ENCODE assay signal across 21 cellular contexts in genomic region chr6:16751251-16751946, GRCh38. TPM values are rescaled to one million over a fixed set of nuclear protein-coding genes. Genes with fewer than 3 reads are reported as not detected.
DNase-seq lines count a peak whose midpoint lies in the region; ATAC-seq, FAIRE-seq and TF ChIP-seq lines count a peak whose summit lies in the region.
"Had no signal": no experiment of that assay in that cellular context is flagged by ENCODE, and none has a peak within 500 bp of the region (broad histone marks: within the 10 kb centered on the region; RNA-seq: fewer than 3 reads in every experiment).

No MANE protein-coding gene starts in this region.

- BruUV-seq in HepG2 (replicated peaks; lab: Mats Ljungman, UMichigan) (no TSS peak), Panc1 (replicated peaks; lab: Mats Ljungman, UMichigan) (no TSS peak)

- peak overlapping the region; percentile 10; the same call in 1 of the 2 replicates for H3K4me2 ChIP-seq in HepG2 (ENCODE audit: low read depth, low read length)

- in situ Hi-C loops in HepG2 (cut with HindIII; ENCODE audit: extremely low pct_ligation_motif_present, low pct_unique_long_range_greater_than_20kb) = no loop called here
- in situ Hi-C loops in Panc1 (cut with HindIII; ENCODE audit: low pct_unique_long_range_greater_than_20kb, low sequenced_read_pairs) = no loop called here
- in situ Hi-C loops in HAP-1 (cut with MboI; ENCODE audit: low sequenced_read_pairs) = no loop called here

- H3K79me2 ChIP-seq in HepG2 (ENCODE audit: insufficient read depth, low read length) = peaks cover 94% of the 10 kb centered on the region

- TF ChIP-seq CTCF in HepG2 (CRISPR knock-in tag; IDR thresholded peaks at IDR 0.05) (no peak), right lobe of liver (IDR thresholded peaks at IDR 0.05) (no peak), Panc1 (IDR thresholded peaks at IDR 0.05) (no peak), fibroblast of mammary gland (conservative IDR thresholded peaks at IDR 0.05; ENCODE audit: control insufficient read depth, insufficient read depth, low read depth, low read length) (no peak)

- H4K20me1 ChIP-seq in HepG2 (ENCODE audit: insufficient read depth, low read length) = peaks cover 22% of the 10 kb centered on the region

- H3K36me3 ChIP-seq in HepG2 (replicated peaks in 1 of 2; ENCODE audit: control insufficient read depth in 1 of 2, insufficient read depth in 2 of 2, low read length in 2 of 2) (peaks cover 8 to 40% of the 10 kb centered on the region in 2 experiments), right lobe of liver (no peaks in the 10 kb centered on the region), Panc1 (ENCODE audit: control insufficient read depth, insufficient read depth, low read length) (peaks cover 6% of the 10 kb centered on the region; the same call in 1 of the 2 replicates), HAP-1 (replicated peaks) (no peaks in the 10 kb centered on the region)
- H3K36me3 ChIP-seq: adrenal gland, uterus had no signal

- no peak for ATAC-seq in HepG2
- ATAC-seq in right lobe of liver = no peak
- peak; percentile 50; the same call in 1 of the 2 replicates for ATAC-seq in Panc1
- ATAC-seq: activated T-cell treated with anti-CD3 and anti-CD28 coated beads, Interleukin-2, amount 50 U/mL, for 72 hours; stimulated activated naive CD8-positive, alpha-beta T cell treated with anti-CD3 and anti-CD28 coated beads, Interleukin-15, amount 100 ng/mL, for 72 hours had no signal

- H2AFZ ChIP-seq in HepG2 (ENCODE audit: low read length) = no peak overlapping the region

- TF ChIP-seq EP300 in HepG2 (IDR thresholded peaks at IDR 0.05; ENCODE audit: low read depth in 2 of 2, low read length in 2 of 2) (no peak), HepG2 (CRISPR knock-in tag; IDR thresholded peaks at IDR 0.05; ENCODE audit: borderline replicate concordance) (no peak)

- TF ChIP-seq RAD21 in HepG2 (CRISPR knock-in tag; IDR thresholded peaks at IDR 0.05) = no peak

- H3K4me3 ChIP-seq in HepG2 (replicated peaks in 1 of 3; ENCODE audit: insufficient read depth in 1 of 3, low read depth in 2 of 3, low read length in 3 of 3) (no peak overlapping the region), right lobe of liver (no peak overlapping the region), Panc1 (ENCODE audit: low read depth in 2 of 2, low read length in 2 of 2) (no peak overlapping the region), fibroblast of mammary gland (ENCODE audit: control insufficient read depth, low read depth, low read length) (no peak overlapping the region), HAP-1 (no peak overlapping the region)
- H3K4me3 ChIP-seq: adrenal gland, esophagus squamous epithelium, uterus had no signal

- intact Hi-C loops in HepG2 (cut with micrococcal nuclease; ENCODE audit: unreplicated experiment) = no loop called here
- intact Hi-C loops in right lobe of liver (cut with DNase I) = loop anchor here in 1 of 2 donors (10.0 kb wide), 1 partner anchor 167 kb away; no protein-coding TSS in a partner anchor
- intact Hi-C loops in Panc1 (cut with micrococcal nuclease; ENCODE audit: unreplicated experiment) = no loop called here

- H3K4me1 ChIP-seq in HepG2 (ENCODE audit: insufficient read depth, low read length) (peaks cover 98% of the 10 kb centered on the region), right lobe of liver (peaks cover 0 to 28% (median 5%) of the 10 kb centered on the region in 4 donors), Panc1 (ENCODE audit: control insufficient read depth, insufficient read depth, low read length) (peaks cover 91% of the 10 kb centered on the region), HAP-1 (peaks cover 2% of the 10 kb centered on the region)

- no peak overlapping the region for H3K9ac ChIP-seq in HepG2 (ENCODE audit: insufficient read depth, low read depth, low read length)

- H3K27ac ChIP-seq in HepG2 (ENCODE audit: extremely low read length, insufficient read depth, low read length) (peak overlapping the region; percentile 45), right lobe of liver (no peak overlapping the region), Panc1 (ENCODE audit: low read length) (peak overlapping the region; percentile 93)
- H3K27ac ChIP-seq: adrenal gland, uterus had no signal

- TF ChIP-seq POLR2A in HepG2 (IDR thresholded peaks at IDR 0.05; ENCODE audit: insufficient read depth in 1 of 2, low read depth in 2 of 2, low read length in 2 of 2) (no peak), right lobe of liver (IDR thresholded peaks at IDR 0.05) (no peak)

- CTCF ChIA-PET in HepG2 (lab: Yijun Ruan, JAX; ENCODE audit: low intra/inter-chr PET ratio, low total read pairs) = no interaction called here
- CTCF ChIA-PET in Panc1 (lab: Charles Lee) = interaction anchor here (0.6 kb wide), 1 partner anchor 237 kb away, joined by 4 read pairs; no protein-coding TSS in a partner anchor

- DNase-seq in HepG2 (ENCODE audit: low spot score) = no peak
- no peak for DNase-seq in right lobe of liver
- DNase-seq in Panc1 (ENCODE audit: low read depth, low spot score) = no peak
- peak; percentile 68 for DNase-seq in fibroblast of mammary gland (ENCODE audit: low read depth)
- DNase-seq in stimulated activated CD4-positive, alpha-beta T cell treated with anti-CD3 and anti-CD28 coated beads, Interleukin-1b, Interleukin-23, amount 100 ng/mL, for 48 hours = no peak
- no peak for DNase-seq in HAP-1 (ENCODE audit: low spot score in 2 of 2)
- DNase-seq in GM19240 (ENCODE audit: insufficient read length, low spot score) = no peak
- DNase-seq in activated CD4-positive, alpha-beta T cell treated with anti-CD3 and anti-CD28 coated beads for 48 hours = no peak
- DNase-seq: ACHN; activated CD4-positive, alpha-beta T cell treated with anti-CD3 and anti-CD28 coated beads, Interleukin-2, amount 50 U/mL, for 1 hour; activated T-cell treated with anti-CD3 and anti-CD28 coated beads, Interleukin-2, amount 50 U/mL, for 72 hours; adrenal gland; Calu3; cortex of kidney; esophagus squamous epithelium; KG1; NCI-H146; NCI-H524 treated with DMSO at 0.1 percent for 48 hours; stimulated activated naive CD8-positive, alpha-beta T cell treated with anti-CD3 and anti-CD28 coated beads, Interleukin-15, amount 100 ng/mL, for 72 hours; T1000; uterus had no signal

- no peaks in the 10 kb centered on the region for H3K9me3 ChIP-seq in HepG2 (ENCODE audit: low read length)
- no peaks in the 10 kb centered on the region for H3K9me3 ChIP-seq in right lobe of liver
- H3K9me3 ChIP-seq in Panc1 (ENCODE audit: control insufficient read depth, insufficient read depth, low read depth, low read length) = no peaks in the 10 kb centered on the region
- H3K9me3 ChIP-seq in HAP-1 = no peaks in the 10 kb centered on the region
- H3K9me3 ChIP-seq: adrenal gland, esophagus squamous epithelium, uterus had no signal

- H3K27me3 ChIP-seq in HepG2 (ENCODE audit: control insufficient read depth in 1 of 2, insufficient read depth in 2 of 2, low read length in 2 of 2) (no peaks in the 10 kb centered on the region), right lobe of liver (no peaks in the 10 kb centered on the region), Panc1 (ENCODE audit: control insufficient read depth, insufficient read depth, low read length) (no peaks in the 10 kb centered on the region), HAP-1 (ENCODE audit: low read depth) (no peaks in the 10 kb centered on the region)
- H3K27me3 ChIP-seq: adrenal gland, esophagus squamous epithelium, uterus had no signal

- FAIRE-seq in HepG2 (lab: Jason Lieb, UNC) = no peak

- WGBS in HepG2 (ENCODE audit: low lambda C conversion rate) = 51% methylated on average over 2 of the region's 2 CpGs
- WGBS in right lobe of liver (ENCODE audit: insufficient coverage, low coverage, low lambda C conversion rate, missing lambda C conversion rate) = 53% methylated on average over 2 of the region's 2 CpGs

- POLR2A ChIA-PET in HepG2 (lab: Yijun Ruan, JAX) = interaction anchor here (0.9 to 1.4 kb wide), 3 partner anchors 10 to 22 kb away, joined by 5 to 6 read pairs (median 5); partner anchors contain the start of gene ATXN1
- POLR2A ChIA-PET in Panc1 (lab: Charles Lee) = no interaction called here

TF ChIP-seq in HepG2, 621 proteins besides CTCF, POLR2A, EP300 and RAD21 (continues in another document):
- no peak for TF ChIP-seq DNMT3B (CRISPR knock-in tag; conservative IDR thresholded peaks at IDR 0.05)
- no peak for TF ChIP-seq NFATC3 (CRISPR knock-in tag; IDR thresholded peaks at IDR 0.05)
- TF ChIP-seq HNF4A (CRISPR knock-in tag; IDR thresholded peaks at IDR 0.05) = peak; percentile 52
- TF ChIP-seq ZNF136 (CRISPR knock-in tag; IDR thresholded peaks at IDR 0.05; ENCODE audit: low read depth) = no peak
- TF ChIP-seq HNF4G (IDR thresholded peaks at IDR 0.05; ENCODE audit: borderline replicate concordance, low read depth, low read length) = 0 out of 2 replicates have a peak, but pooled peaks have one; percentile 20
- TF ChIP-seq HNF4G (CRISPR knock-in tag; IDR thresholded peaks at IDR 0.05; ENCODE audit: borderline replicate concordance, low read depth) = no peak
- no peak for TF ChIP-seq ZSCAN9 (CRISPR knock-in tag; IDR thresholded peaks at IDR 0.05; ENCODE audit: borderline replicate concordance)

RNA-seq across cellular contexts. Expression of gene ATXN1, which starts 9.9 kb away (rescaled TPM):
- total RNA-seq in HepG2 (2016; rRNA removed; fragmentation: Illumina TruSeq; extraction: Trizol) (16.3 and 20.7 TPM in 2 replicates), right lobe of liver (10 to 100 TPM; 23.2 to 28.7 (median 25.0) TPM), Panc1 (2021; ENCODE audit: unreplicated experiment) (67.1 TPM)
- total RNA-seq in HepG2 (2016; cell fraction: cytosol; rRNA removed; fragmentation: Illumina TruSeq; extraction: Trizol; ENCODE audit: low read depth) = 21.4 and 22.2 TPM in 2 replicates
- total RNA-seq in HepG2 (2016; cell fraction: insoluble cytoplasmic fraction; rRNA removed; fragmentation: Illumina TruSeq; extraction: Trizol) = 15.7 and 19.7 TPM in 2 replicates
- total RNA-seq in HepG2 (2016; cell fraction: membrane; rRNA removed; fragmentation: Illumina TruSeq; extraction: Trizol) = 19.8 and 25.4 TPM in 2 replicates
- total RNA-seq in HepG2 (2016; cell fraction: nucleus; rRNA removed; fragmentation: Illumina TruSeq; extraction: Trizol) = 49.6 and 54.8 TPM in 2 replicates
- 39.5 and 40.2 TPM in 2 replicates for polyA plus RNA-seq in HepG2 (2011; rRNA removed)
- polyA plus RNA-seq in HepG2 (2011; cell fraction: cytosol; rRNA removed) = 18.2 and 19.6 TPM in 2 replicates
- polyA plus RNA-seq in HepG2 (2011; cell fraction: nucleus; rRNA removed) = 69.8 and 87.7 TPM in 2 replicates
- polyA plus RNA-seq in HepG2 (2012) = 20.4 and 28.6 TPM in 2 replicates
- polyA plus RNA-seq in HepG2 (2016; cell fraction: cytosol; fragmentation: Illumina TruSeq; extraction: Trizol; ENCODE audit: low read depth) = 2.6 and 3.3 TPM in 2 replicates
- 12.1 and 12.2 TPM in 2 replicates for polyA plus RNA-seq in HepG2 (2016; cell fraction: insoluble cytoplasmic fraction; fragmentation: Illumina TruSeq; extraction: Trizol; ENCODE audit: low read depth)
- 4.0 and 4.1 TPM in 2 replicates for polyA plus RNA-seq in HepG2 (2016; cell fraction: membrane; fragmentation: Illumina TruSeq; extraction: Trizol; ENCODE audit: low read depth)
- polyA plus RNA-seq in HepG2 (2016; cell fraction: nucleus; fragmentation: Illumina TruSeq; extraction: Trizol; ENCODE audit: insufficient read depth, low read depth) = 18.8 TPM in 2 replicates
- polyA minus RNA-seq in HepG2 (2011; rRNA and poly(A)+ RNA removed; ENCODE audit: low replicate concordance) = 13.4 and 120 TPM in 2 replicates
- polyA minus RNA-seq in HepG2 (2011; cell fraction: cytosol; rRNA and poly(A)+ RNA removed) = 36.1 and 49.7 TPM in 2 replicates
- polyA minus RNA-seq in HepG2 (2011; cell fraction: nucleus; rRNA and poly(A)+ RNA removed) = 200 and 217 TPM in 2 replicates
- 30.3 TPM for polyA plus RNA-seq in Panc1 (2012; ENCODE audit: insufficient read length)

Comparison
In these comparisons a context has a peak if more than half of its experiments do, and no peak if none do; other contexts are left out.
1. H3K27ac ChIP-seq: peak in HepG2 (single experiment) and Panc1 (single experiment); none in right lobe of liver (0 of 3).